ENCODE assay signal across 8 cellular contexts in the genomic region with DNA sequence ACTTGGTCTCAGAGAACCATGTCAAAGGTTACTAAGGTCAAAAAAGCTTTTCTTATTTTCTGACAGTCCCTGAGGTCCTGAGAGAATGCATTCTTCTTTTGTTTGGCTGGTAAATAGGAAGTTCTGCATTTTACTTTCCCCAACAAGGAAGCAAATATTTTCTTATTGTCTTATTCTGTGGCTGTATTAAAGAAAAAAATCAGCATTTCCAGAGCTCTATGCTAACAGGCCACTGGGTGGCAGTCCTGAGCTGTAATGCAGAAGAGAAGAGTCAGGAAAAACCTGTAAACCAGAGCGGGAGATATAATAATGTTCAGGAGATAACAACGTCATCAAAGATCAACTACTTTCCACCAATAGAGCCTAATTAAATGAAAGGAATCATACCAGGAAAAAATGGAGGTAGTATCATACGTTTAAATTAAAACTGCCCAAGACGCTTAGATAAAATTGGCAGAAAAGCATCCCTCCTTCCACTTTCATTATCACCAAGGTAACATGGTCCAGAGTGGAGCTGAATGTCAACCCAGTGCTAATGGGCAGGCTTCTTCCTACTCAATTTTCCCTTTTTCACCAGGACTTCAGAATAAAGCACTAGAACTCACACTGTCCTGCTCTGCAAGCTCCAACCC. TPM values are rescaled to one million over a fixed set of nuclear protein-coding genes. Genes with fewer than 3 reads are reported as not detected.
DNase-seq lines count a peak whose midpoint lies in the region; ATAC-seq, FAIRE-seq and TF ChIP-seq lines count a peak whose summit lies in the region.

No MANE protein-coding gene starts in this region.

- no peaks in the 10 kb centered on the region for H3F3A ChIP-seq in MM.1S (ENCODE audit: insufficient read depth, low read length)

- peaks cover 12% of the 10 kb centered on the region for H3K79me1 ChIP-seq in trophoblast cell (ENCODE audit: low read length)

- TF ChIP-seq CTCF in GM10248 (IDR thresholded peaks at IDR 0.05; ENCODE audit: control extremely low read depth, extremely low read depth, low read depth, missing control alignments) (peak; percentile 92), MM.1S (IDR thresholded peaks at IDR 0.05; ENCODE audit: low read length) (peak; percentile 92), tibial nerve (IDR thresholded peaks at IDR 0.05) (peak; percentile 78 to 88 (median 84))

- no peak overlapping the region for H3K18ac ChIP-seq in trophoblast cell (ENCODE audit: low read length)

- TF ChIP-seq EP300 in tibial nerve (IDR thresholded peaks at IDR 0.05): no peak

- H2AFZ ChIP-seq in MM.1S (ENCODE audit: low read length): peak overlapping the region; percentile 63
- no peak overlapping the region for H2AFZ ChIP-seq in trophoblast cell (ENCODE audit: insufficient read depth, low read length, poor library complexity)

- ATAC-seq in GM18505 (IDR thresholded peaks at IDR 0.05; ENCODE audit: unreplicated experiment): no peak

- H3K9ac ChIP-seq in MM.1S (ENCODE audit: low read length) (no peak overlapping the region), trophoblast cell (ENCODE audit: low read length) (no peak overlapping the region)

- peak overlapping the region; percentile 51 for H3K4me3 ChIP-seq in MM.1S (ENCODE audit: low read length)
- no peak overlapping the region for H3K4me3 ChIP-seq in SJCRH30
- H3K4me3 ChIP-seq in trophoblast cell (ENCODE audit: low read depth, low read length): no peak overlapping the region
- H3K4me3 ChIP-seq in tibial nerve: peak overlapping the region in 2 of 4 donors; percentile 5 to 39

- FAIRE-seq in frontal cortex (lab: Jason Lieb, UNC): peak; percentile 47

- H3K9me2 ChIP-seq in MM.1S (replicated peaks; ENCODE audit: insufficient read depth, low read length): no peaks in the 10 kb centered on the region

- CTCF ChIA-PET in GM10248 (lab: Yijun Ruan, JAX): interaction anchor here (0.7 to 2.3 kb wide), 62 partner anchors 9 to 716 kb away, joined by 3 to 32 read pairs (median 4); no protein-coding TSS in a partner anchor

- no CpG with 5 or more reads among the region's 4 CpGs for WGBS in trophoblast cell (ENCODE audit: extremely low coverage, insufficient coverage, insufficient read length)
- WGBS in tibial nerve, 2 donors: 5 to 11% methylated on average over 4 of the region's 4 CpGs

- POLR2A ChIA-PET in GM10248 (lab: Yijun Ruan, JAX): no interaction called here

- peak overlapping the region; percentile 75 for H2BK12ac ChIP-seq in trophoblast cell (ENCODE audit: low read length)

- H3K9me3 ChIP-seq in MM.1S (replicated peaks; ENCODE audit: insufficient read depth, low read length) (no peaks in the 10 kb centered on the region), SJCRH30 (replicated peaks) (no peaks in the 10 kb centered on the region), trophoblast cell (ENCODE audit: insufficient read depth, low read depth, low read length) (no peaks in the 10 kb centered on the region), tibial nerve (no peaks in the 10 kb centered on the region)

- H4K91ac ChIP-seq in trophoblast cell (ENCODE audit: low read depth, low read length): no peak overlapping the region

- peak overlapping the region; percentile 31 for H2BK120ac ChIP-seq in trophoblast cell (ENCODE audit: insufficient read depth, low read length, poor library complexity)

- peak overlapping the region; percentile 54 for H3K4me2 ChIP-seq in MM.1S (ENCODE audit: low read depth, low read length)
- no peak overlapping the region for H3K4me2 ChIP-seq in trophoblast cell (ENCODE audit: low read length)

- no peak overlapping the region for H3K4ac ChIP-seq in trophoblast cell (ENCODE audit: low read depth, low read length)

- H3K27ac ChIP-seq in MM.1S (ENCODE audit: low read length) (no peak overlapping the region), SJCRH30 (no peak overlapping the region), trophoblast cell (ENCODE audit: low read depth, low read length) (no peak overlapping the region), tibial nerve (peak overlapping the region in 1 of 4 donors; percentile 52)

- H3K27me3 ChIP-seq in MM.1S (replicated peaks; ENCODE audit: insufficient read depth, low read length): no peaks in the 10 kb centered on the region
- no peaks in the 10 kb centered on the region for H3K27me3 ChIP-seq in SJCRH30
- H3K27me3 ChIP-seq in trophoblast cell (ENCODE audit: insufficient read depth, low read length): no peaks in the 10 kb centered on the region
- H3K27me3 ChIP-seq in tibial nerve: no peaks in the 10 kb centered on the region

- H4K12ac ChIP-seq in trophoblast cell (ENCODE audit: low read depth, low read length): no peak overlapping the region

- H2AK5ac ChIP-seq in trophoblast cell (ENCODE audit: low read length): no peak overlapping the region

- H3K36me3 ChIP-seq in MM.1S (replicated peaks; ENCODE audit: insufficient read depth, low read length) (no peaks in the 10 kb centered on the region), SJCRH30 (no peaks in the 10 kb centered on the region), trophoblast cell (ENCODE audit: control insufficient read depth in 1 of 2, insufficient read depth in 2 of 2, low read length in 2 of 2) (no peaks in the 10 kb centered on the region), tibial nerve (no peaks in the 10 kb centered on the region)

- no peak overlapping the region for H2BK5ac ChIP-seq in trophoblast cell (ENCODE audit: low read depth, low read length, poor library complexity)

- TF ChIP-seq POLR2A in tibial nerve (IDR thresholded peaks at IDR 0.05): no peak
- no peak for TF ChIP-seq POLR2A in GM18505 (IDR thresholded peaks at IDR 0.05; ENCODE audit: borderline replicate concordance, extremely low read depth, insufficient read depth, insufficient read length)

- no peaks in the 10 kb centered on the region for H4K20me1 ChIP-seq in MM.1S (ENCODE audit: insufficient read depth, low read length)

- no peak overlapping the region for H3K23ac ChIP-seq in trophoblast cell (ENCODE audit: low read length)

- H3K4me1 ChIP-seq in MM.1S (ENCODE audit: low read length): 0 out of 2 replicates have a peak, but pooled peaks cover 4% of the 10 kb centered on the region
- H3K4me1 ChIP-seq in SJCRH30: no peaks in the 10 kb centered on the region
- peaks cover 6 to 11% of the 10 kb centered on the region in 2 experiments for H3K4me1 ChIP-seq in trophoblast cell (ENCODE audit: control insufficient read depth in 1 of 2, insufficient read depth in 2 of 2, low read length in 2 of 2)
- H3K4me1 ChIP-seq in tibial nerve: peaks cover 0 to 12% (median 0%) of the 10 kb centered on the region in 4 donors

- DNase-seq in GM10248 (ENCODE audit: extremely low spot score) (peak; percentile 62), MM.1S (peak; percentile 63), SJCRH30 (peak; percentile 19 to 65), frontal cortex (ENCODE audit: low spot score in 2 of 2) (peak; percentile 36 to 56), trophoblast cell (peak; percentile 52 to 90), tibial nerve (ENCODE audit: low spot score in 2 of 2) (peak; percentile 51 to 73)
- peak; percentile 84 for DNase-seq in activated effector memory CD4-positive, alpha-beta T cell treated with anti-CD3 and anti-CD28 coated beads, Interleukin-2, amount 50 U/mL, for 16 hours

- no peak overlapping the region for H4K8ac ChIP-seq in trophoblast cell (ENCODE audit: low read depth, low read length)

- no peaks in the 10 kb centered on the region for H3K79me2 ChIP-seq in MM.1S (ENCODE audit: low read length)
- no peaks in the 10 kb centered on the region for H3K79me2 ChIP-seq in trophoblast cell (ENCODE audit: control insufficient read depth, insufficient read depth, low read length, poor library complexity)

- peak overlapping the region; percentile 81 for H3K14ac ChIP-seq in trophoblast cell (ENCODE audit: low read length)

RNA-seq across cellular contexts. Expression of a gene that starts 55.6 kb away (rescaled TPM):
- total RNA-seq in SJCRH30 (2014; rRNA removed; shearing (Covaris generic)): 0.43 and 0.73 TPM in 2 replicates
- total RNA-seq in frontal cortex (32.6 TPM), tibial nerve (10 to 100 TPM; 29.1 to 43.5 (median 34.1) TPM)
- polyA plus RNA-seq in trophoblast cell (2013): 14.3 and 14.6 TPM in 2 replicates

Comparison
In these comparisons a context has a peak if more than half of its experiments do, and no peak if none do; other contexts are left out.
1. RNA of a gene that starts 55.6 kb away (total RNA-seq): 29.1 to 43.5 TPM in tibial nerve and 32.6 TPM in frontal cortex (single experiment); 0.43 to 0.73 TPM in SJCRH30; every median in the first group is over 10 times any median in the second.
2. Peak in every context shown above with its lines, with median percentiles within 50 percentile points of each other: DNase-seq and CTCF ChIP-seq.